1 cellular context compared by ENCODE assay signal in the genomic region with DNA sequence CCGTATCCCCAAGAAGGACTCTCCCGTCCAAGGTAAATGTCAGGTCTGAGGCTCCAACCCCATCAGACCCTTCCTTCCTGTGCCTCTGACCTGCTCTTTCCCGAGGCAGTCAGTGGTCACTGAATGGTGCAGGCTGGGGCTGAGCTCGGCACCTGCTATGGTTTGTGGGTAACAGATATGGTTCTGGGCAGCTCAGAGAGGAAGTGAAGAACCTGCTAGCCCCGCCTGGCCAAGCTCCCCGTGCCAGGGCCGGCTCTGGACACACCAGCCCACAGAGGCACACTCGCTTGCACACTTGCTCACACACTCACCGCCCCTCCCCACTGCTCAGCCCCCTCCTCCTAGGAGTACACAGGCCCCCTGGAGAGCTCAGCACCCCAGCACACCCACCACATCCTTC.
TF ChIP-seq lines count a peak whose summit lies in the region.

No MANE protein-coding gene starts in this region.

TF ChIP-seq in HepG2, 621 proteins besides CTCF, POLR2A, EP300 and RAD21:
- TF ChIP-seq ZNF660 (CRISPR knock-in tag; IDR thresholded peaks at IDR 0.05; ENCODE audit: borderline replicate concordance, low read depth) (no peak), POLR2AphosphoS5 (IDR thresholded peaks at IDR 0.05; ENCODE audit: low read depth, low read length) (no peak), ZNF549 (CRISPR knock-in tag; IDR thresholded peaks at IDR 0.05) (no peak), ZC3H13 (CRISPR knock-in tag; IDR thresholded peaks at IDR 0.05) (no peak)
- TF ChIP-seq, protein P1, sequence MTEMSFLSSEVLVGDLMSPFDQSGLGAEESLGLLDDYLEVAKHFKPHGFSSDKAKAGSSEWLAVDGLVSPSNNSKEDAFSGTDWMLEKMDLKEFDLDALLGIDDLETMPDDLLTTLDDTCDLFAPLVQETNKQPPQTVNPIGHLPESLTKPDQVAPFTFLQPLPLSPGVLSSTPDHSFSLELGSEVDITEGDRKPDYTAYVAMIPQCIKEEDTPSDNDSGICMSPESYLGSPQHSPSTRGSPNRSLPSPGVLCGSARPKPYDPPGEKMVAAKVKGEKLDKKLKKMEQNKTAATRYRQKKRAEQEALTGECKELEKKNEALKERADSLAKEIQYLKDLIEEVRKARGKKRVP (CRISPR knock-in tag; IDR thresholded peaks at IDR 0.05): no peak
- TF ChIP-seq, protein P2, sequence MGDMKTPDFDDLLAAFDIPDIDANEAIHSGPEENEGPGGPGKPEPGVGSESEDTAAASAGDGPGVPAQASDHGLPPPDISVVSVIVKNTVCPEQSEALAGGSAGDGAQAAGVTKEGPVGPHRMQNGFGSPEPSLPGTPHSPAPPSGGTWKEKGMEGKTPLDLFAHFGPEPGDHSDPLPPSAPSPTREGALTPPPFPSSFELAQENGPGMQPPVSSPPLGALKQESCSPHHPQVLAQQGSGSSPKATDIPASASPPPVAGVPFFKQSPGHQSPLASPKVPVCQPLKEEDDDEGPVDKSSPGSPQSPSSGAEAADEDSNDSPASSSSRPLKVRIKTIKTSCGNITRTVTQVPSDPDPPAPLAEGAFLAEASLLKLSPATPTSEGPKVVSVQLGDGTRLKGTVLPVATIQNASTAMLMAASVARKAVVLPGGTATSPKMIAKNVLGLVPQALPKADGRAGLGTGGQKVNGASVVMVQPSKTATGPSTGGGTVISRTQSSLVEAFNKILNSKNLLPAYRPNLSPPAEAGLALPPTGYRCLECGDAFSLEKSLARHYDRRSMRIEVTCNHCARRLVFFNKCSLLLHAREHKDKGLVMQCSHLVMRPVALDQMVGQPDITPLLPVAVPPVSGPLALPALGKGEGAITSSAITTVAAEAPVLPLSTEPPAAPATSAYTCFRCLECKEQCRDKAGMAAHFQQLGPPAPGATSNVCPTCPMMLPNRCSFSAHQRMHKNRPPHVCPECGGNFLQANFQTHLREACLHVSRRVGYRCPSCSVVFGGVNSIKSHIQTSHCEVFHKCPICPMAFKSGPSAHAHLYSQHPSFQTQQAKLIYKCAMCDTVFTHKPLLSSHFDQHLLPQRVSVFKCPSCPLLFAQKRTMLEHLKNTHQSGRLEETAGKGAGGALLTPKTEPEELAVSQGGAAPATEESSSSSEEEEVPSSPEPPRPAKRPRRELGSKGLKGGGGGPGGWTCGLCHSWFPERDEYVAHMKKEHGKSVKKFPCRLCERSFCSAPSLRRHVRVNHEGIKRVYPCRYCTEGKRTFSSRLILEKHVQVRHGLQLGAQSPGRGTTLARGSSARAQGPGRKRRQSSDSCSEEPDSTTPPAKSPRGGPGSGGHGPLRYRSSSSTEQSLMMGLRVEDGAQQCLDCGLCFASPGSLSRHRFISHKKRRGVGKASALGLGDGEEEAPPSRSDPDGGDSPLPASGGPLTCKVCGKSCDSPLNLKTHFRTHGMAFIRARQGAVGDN (CRISPR knock-in tag; IDR thresholded peaks at IDR 0.05): peak; percentile 9; the same call in 1 of the 2 replicates
